In the genomic region with DNA sequence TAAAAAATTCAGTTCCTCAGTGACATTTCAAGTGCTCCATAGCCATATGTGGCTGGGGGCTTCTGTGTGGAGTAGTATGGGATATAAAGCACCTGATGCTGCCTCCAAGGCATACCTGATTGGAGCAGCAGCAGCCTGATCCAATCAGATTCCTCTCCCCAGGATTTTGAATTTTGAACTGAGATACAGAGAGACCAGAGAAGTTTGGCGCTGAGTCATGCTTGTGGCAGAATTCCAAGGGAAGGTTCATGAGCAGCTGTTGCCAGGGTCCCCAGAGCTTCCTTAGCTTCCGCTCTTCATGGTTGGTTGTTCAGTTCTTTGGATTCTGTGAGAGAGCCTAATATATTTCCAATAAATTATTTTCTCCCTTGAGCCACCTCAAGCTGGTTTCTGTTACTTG, we compare ENCODE assay signal across 9 cellular contexts. TPM values are rescaled to one million over a fixed set of nuclear protein-coding genes. Genes with fewer than 3 reads are reported as not detected.
A peak's percentile ranks its signal among the peaks of the same experiment; 100 is the strongest.
DNase-seq lines count a peak whose midpoint lies in the region; ATAC-seq and TF ChIP-seq lines count a peak whose summit lies in the region.
"Had no signal": no experiment of that assay in that cellular context is flagged by ENCODE, and none has a peak within 500 bp of the region (broad histone marks: within the 10 kb centered on the region; RNA-seq: fewer than 3 reads in every experiment).

No MANE protein-coding gene starts in this region.

- TF ChIP-seq CTCF in epithelial cell of proximal tubule (conservative IDR thresholded peaks at IDR 0.05; ENCODE audit: low read depth, low read length), result no peak

- ATAC-seq in GM21528 (IDR thresholded peaks at IDR 0.05; ENCODE audit: low FRiP score, unreplicated experiment) (no peak), HG03025 (IDR thresholded peaks at IDR 0.05; ENCODE audit: low FRiP score, unreplicated experiment) (no peak)

- no peak overlapping the region for H3K4me3 ChIP-seq in epithelial cell of proximal tubule (ENCODE audit: low read depth, low read length)

- DNase-seq in Daoy (ENCODE audit: low read depth) (peak; percentile 72), NCI-H2171 (lab: John Stamatoyannopoulos, UW) (peak; percentile 94), epithelial cell of proximal tubule (ENCODE audit: low read depth) (peak; percentile 40), midbrain (lab: John Stamatoyannopoulos, UW) (peak; percentile 24)
- no peak for DNase-seq in activated CD4-positive, alpha-beta T cell treated with anti-CD3 and anti-CD28 coated beads for 4 hours
- no peak for DNase-seq in NK-92 treated with Interleukin-12 subunit alpha and Interleukin-12 subunit beta, amount 100 ng/mL, for 24 hours (lab: John Stamatoyannopoulos, UW)
- DNase-seq: activated naive CD8-positive, alpha-beta T cell treated with anti-CD3 and anti-CD28 coated beads, Interleukin-2, amount 10 ng/mL, durations not matched to agents 7 days and 5 days had no signal

RNA-seq across cellular contexts. Expression of gene CFAP36, which starts 29.0 kb away (rescaled TPM):
- 27.1 and 39.6 TPM in 2 replicates for total RNA-seq in Daoy (2014; rRNA removed; shearing (Covaris generic))
- total RNA-seq in epithelial cell of proximal tubule, result 10.3 and 19.0 TPM in 2 replicates

Comparison
In these comparisons a context has a peak if more than half of its experiments do, and no peak if none do; other contexts are left out.
1. DNase-seq: peak in Daoy (single experiment), NCI-H2171 (single experiment), epithelial cell of proximal tubule (single experiment) and midbrain (single experiment); none in activated CD4-positive, alpha-beta T cell treated with anti-CD3 and anti-CD28 coated beads for 4 hours (0 of 2) and NK-92 treated with Interleukin-12 subunit alpha and Interleukin-12 subunit beta, amount 100 ng/mL, for 24 hours (single experiment).